1 cellular context compared by ENCODE assay signal in the genomic region with DNA sequence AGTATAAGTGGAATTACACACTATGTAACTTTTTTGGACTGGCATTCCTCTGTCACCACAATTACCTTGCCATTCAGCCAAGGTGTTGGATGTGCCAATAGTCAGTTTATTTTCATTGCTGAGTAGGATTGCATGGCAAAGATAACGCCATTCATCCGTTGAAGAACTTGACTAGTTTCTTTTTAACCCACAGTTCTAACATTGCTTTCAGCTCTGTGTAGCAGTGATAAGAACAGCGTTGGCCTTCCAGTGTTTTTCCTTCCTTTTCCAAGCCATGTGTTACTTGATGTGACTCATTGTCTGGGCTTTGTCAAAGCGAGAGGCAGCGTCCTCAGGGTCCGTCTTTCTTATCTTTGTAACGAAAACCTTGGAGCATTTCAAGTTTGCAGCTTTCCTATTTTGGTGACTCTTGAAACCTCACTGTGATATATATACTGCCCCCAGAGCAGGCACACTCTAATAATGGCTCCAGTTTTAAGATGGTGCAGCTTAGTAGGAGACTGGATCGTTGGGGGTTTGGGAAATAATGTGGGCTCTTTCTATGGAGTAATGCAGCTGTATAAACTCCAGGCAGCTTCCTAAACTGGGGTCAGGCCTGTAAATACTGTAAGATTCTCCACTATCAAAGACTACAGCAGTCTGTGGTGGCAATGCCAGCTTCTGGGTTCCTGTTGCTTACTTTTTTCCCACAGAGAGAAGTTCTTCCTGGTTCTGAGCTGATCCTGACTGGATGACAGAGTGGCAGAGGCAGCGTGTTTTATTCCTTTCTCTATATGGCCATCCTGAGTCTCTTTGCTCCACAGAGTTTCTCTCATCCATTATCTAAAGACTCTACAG.
TF ChIP-seq lines count a peak whose summit lies in the region.

No MANE protein-coding gene starts in this region.

TF ChIP-seq in SK-N-SH treated with all-trans-retinoic acid at 6 μM for 48 hours, 23 proteins besides CTCF, POLR2A, EP300 and RAD21 (continued from another document):
- TF ChIP-seq PATZ1 (CRISPR knock-in tag; IDR thresholded peaks at IDR 0.05; ENCODE audit: borderline replicate concordance) (no peak), TSHZ2 (CRISPR knock-in tag; IDR thresholded peaks at IDR 0.05) (no peak), TOX (CRISPR knock-in tag; IDR thresholded peaks at IDR 0.05; ENCODE audit: borderline replicate concordance) (no peak), ARNTL (CRISPR knock-in tag; IDR thresholded peaks at IDR 0.05; ENCODE audit: borderline replicate concordance, low read depth) (no peak), ISL1 (CRISPR knock-in tag; IDR thresholded peaks at IDR 0.05) (no peak), SNAI2 (CRISPR knock-in tag; IDR thresholded peaks at IDR 0.05) (no peak)
- TF ChIP-seq, protein P1, sequence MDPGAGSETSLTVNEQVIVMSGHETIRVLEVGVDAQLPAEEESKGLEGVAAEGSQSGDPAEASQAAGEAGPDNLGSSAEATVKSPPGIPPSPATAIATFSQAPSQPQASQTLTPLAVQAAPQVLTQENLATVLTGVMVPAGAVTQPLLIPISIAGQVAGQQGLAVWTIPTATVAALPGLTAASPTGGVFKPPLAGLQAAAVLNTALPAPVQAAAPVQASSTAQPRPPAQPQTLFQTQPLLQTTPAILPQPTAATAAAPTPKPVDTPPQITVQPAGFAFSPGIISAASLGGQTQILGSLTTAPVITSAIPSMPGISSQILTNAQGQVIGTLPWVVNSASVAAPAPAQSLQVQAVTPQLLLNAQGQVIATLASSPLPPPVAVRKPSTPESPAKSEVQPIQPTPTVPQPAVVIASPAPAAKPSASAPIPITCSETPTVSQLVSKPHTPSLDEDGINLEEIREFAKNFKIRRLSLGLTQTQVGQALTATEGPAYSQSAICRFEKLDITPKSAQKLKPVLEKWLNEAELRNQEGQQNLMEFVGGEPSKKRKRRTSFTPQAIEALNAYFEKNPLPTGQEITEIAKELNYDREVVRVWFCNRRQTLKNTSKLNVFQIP (CRISPR knock-in tag; IDR thresholded peaks at IDR 0.05; ENCODE audit: borderline replicate concordance, low read depth): no peak
